23 cellular contexts compared by ENCODE assay signal in the genomic region with DNA sequence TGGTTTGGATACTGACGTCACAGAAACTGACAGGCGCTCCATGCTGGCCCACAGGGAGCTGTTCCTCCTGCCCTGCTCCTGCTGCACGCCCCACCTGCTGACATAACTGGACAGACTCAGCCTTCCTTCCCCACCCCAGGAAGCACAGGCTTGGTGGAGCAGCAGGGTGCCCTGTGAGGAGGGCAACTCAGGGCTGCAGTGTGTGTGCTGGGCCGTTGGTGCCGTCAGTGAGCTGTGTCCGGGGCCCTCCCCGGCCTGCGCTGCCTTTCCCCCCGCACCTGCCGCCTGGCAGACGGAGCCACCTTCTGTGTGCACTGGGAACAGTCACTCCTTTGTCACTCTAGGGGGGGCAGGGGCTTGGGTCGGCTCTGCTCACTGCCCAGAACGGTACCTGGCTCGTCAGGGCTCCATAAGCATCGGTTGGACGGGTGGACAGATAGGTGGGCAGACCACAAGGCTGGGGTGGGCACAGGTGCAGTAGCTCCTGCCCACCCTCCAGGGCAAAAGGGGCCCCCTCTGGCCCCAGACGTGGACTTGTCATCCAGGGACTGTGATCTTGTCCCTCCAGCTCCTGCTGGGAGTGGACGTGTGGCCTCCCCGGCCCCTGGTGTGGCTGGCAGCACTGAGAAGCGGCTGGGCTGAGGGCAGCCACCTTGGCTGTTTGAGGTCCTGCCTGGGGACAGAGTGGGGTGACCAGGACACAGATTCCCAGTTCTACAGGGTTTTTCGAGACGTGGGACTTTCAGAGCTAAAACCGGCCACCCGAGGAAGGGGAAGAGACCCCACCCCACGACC.
A peak's percentile ranks its signal among the peaks of the same experiment; 100 is the strongest.
DNase-seq lines count a peak whose midpoint lies in the region; ATAC-seq and TF ChIP-seq lines count a peak whose summit lies in the region.
"Had no signal": no experiment of that assay in that cellular context is flagged by ENCODE, and none has a peak within 500 bp of the region (broad histone marks: within the 10 kb centered on the region; RNA-seq: fewer than 3 reads in every experiment).

No MANE protein-coding gene starts in this region.

- no peak overlapping the region for H3K27ac Mint-ChIP-seq in memory B cell
- H3K27ac Mint-ChIP-seq: activated naive CD8-positive, alpha-beta T cell treated with anti-CD3 and anti-CD28 coated beads, Interleukin-2, amount 10 ng/mL, durations not matched to agents 7 days and 5 days; activated T-helper 2 cell treated with anti-CD3 and anti-CD28 coated beads, Interferon-gamma antibody, Interleukin-2, Interleukin-4, amounts not matched to agents 10 μg/mL and 5 μg/mL and 100 μg/mL, durations not matched to agents 14 hours and 24 hours and 36 hours; nephron progenitor cell; type B pancreatic cell had no signal

- peak; percentile 17 for ATAC-seq in memory B cell (ENCODE audit: low read depth)

- H3K27ac ChIP-seq in HEK293 (ENCODE audit: extremely low read depth, low read depth, low read length): no peak overlapping the region

- peak; percentile 19 for DNase-seq in NCI-H146 (lab: John Stamatoyannopoulos, UW)
- no peak for DNase-seq in NCI-H146 treated with DMSO at 0.1 percent for 48 hours (lab: John Stamatoyannopoulos, UW; ENCODE audit: unreplicated experiment)
- peak; percentile 66 for DNase-seq in NCI-H69 (lab: John Stamatoyannopoulos, UW)
- no peak for DNase-seq in memory B cell (ENCODE audit: low spot score in 2 of 2)
- DNase-seq in stimulated activated naive CD4-positive, alpha-beta T cell treated with Interleukin-2 at 50 U/mL for 16 hours (lab: John Stamatoyannopoulos, UW): no peak
- DNase-seq in GM19238 (ENCODE audit: insufficient read length, low spot score): no peak
- DNase-seq in dedifferentiated amniotic fluid mesenchymal stem cell (ENCODE audit: extremely low spot score): no peak
- DNase-seq: activated CD4-positive, alpha-beta T cell treated with anti-CD3 and anti-CD28 coated beads, Interleukin-2, amount 50 U/mL, for 1 hour; activated CD8-positive, alpha-beta memory T cell treated with anti-CD3 and anti-CD28 coated beads, Interleukin-2, amount 50 U/mL, for 48 hours; activated naive CD8-positive, alpha-beta T cell treated with anti-CD3 and anti-CD28 coated beads, Interleukin-2, amount 10 ng/mL, durations not matched to agents 7 days and 5 days; cerebellar nuclear complex; DMS153; effector CD4-positive, alpha-beta T cell; foreskin fibroblast; MV-4-11; NCI-H2029 treated with DMSO at 0.1 percent for 48 hours; nephron progenitor cell; posterior cingulate gyrus; RPMI8226; stimulated activated CD4-positive, alpha-beta T cell treated with anti-CD3 and anti-CD28 coated beads, Interleukin-15, amount 100 ng/mL, for 24 hours had no signal

- H3K36me3 ChIP-seq in HEK293 (ENCODE audit: control insufficient read depth in 2 of 2, insufficient read depth in 1 of 2, low read length in 2 of 2): peaks cover 0 to 10% of the 10 kb centered on the region in 2 experiments; a peak in 1 of 3 replicates

- H3K4me1 Mint-ChIP-seq in memory B cell: peaks cover 26% of the 10 kb centered on the region

- H3K36me3 Mint-ChIP-seq in memory B cell: peaks cover 22% of the 10 kb centered on the region

- H3K9me3 Mint-ChIP-seq in memory B cell: peaks cover 9% of the 10 kb centered on the region

- H3K4me1 ChIP-seq in HEK293 (ENCODE audit: control insufficient read depth, insufficient read depth, low read length): no peaks in the 10 kb centered on the region

- H3K9me3 ChIP-seq in HEK293 (ENCODE audit: control insufficient read depth, insufficient read depth, low read depth, low read length): no peaks in the 10 kb centered on the region

- POLR2A ChIA-PET in HEK293 (lab: Yijun Ruan, JAX): no interaction called here

- no peaks in the 10 kb centered on the region for H3K27me3 Mint-ChIP-seq in memory B cell
- H3K27me3 Mint-ChIP-seq: activated naive CD8-positive, alpha-beta T cell treated with anti-CD3 and anti-CD28 coated beads, Interleukin-2, amount 10 ng/mL, durations not matched to agents 7 days and 5 days; type B pancreatic cell had no signal

- TF ChIP-seq CTCF in HEK293 (tag by site-specific recombination; IDR thresholded peaks at IDR 0.05): no peak

- CTCF ChIA-PET in HEK293 (lab: Yijun Ruan, JAX): interaction anchor here (0.6 to 3.1 kb wide), 7 partner anchors 15 to 369 kb away, joined by 3 to 17 read pairs (median 3); no protein-coding TSS in a partner anchor

- no peak overlapping the region for H3K4me3 Mint-ChIP-seq in memory B cell
- H3K4me3 Mint-ChIP-seq: activated naive CD8-positive, alpha-beta T cell treated with anti-CD3 and anti-CD28 coated beads, Interleukin-2, amount 10 ng/mL, durations not matched to agents 7 days and 5 days; nephron progenitor cell; type B pancreatic cell had no signal

- no peak overlapping the region for H3K4me3 ChIP-seq in HEK293 (ENCODE audit: low read depth, low read length)

TF ChIP-seq in HEK293, 187 proteins besides CTCF, POLR2A, EP300 and RAD21 (continues in another document):
- no peak for TF ChIP-seq YY1 (tag by site-specific recombination; IDR thresholded peaks at IDR 0.05)
- TF ChIP-seq SP2 (tag by site-specific recombination; IDR thresholded peaks at IDR 0.05): no peak
- TF ChIP-seq, protein P1, sequence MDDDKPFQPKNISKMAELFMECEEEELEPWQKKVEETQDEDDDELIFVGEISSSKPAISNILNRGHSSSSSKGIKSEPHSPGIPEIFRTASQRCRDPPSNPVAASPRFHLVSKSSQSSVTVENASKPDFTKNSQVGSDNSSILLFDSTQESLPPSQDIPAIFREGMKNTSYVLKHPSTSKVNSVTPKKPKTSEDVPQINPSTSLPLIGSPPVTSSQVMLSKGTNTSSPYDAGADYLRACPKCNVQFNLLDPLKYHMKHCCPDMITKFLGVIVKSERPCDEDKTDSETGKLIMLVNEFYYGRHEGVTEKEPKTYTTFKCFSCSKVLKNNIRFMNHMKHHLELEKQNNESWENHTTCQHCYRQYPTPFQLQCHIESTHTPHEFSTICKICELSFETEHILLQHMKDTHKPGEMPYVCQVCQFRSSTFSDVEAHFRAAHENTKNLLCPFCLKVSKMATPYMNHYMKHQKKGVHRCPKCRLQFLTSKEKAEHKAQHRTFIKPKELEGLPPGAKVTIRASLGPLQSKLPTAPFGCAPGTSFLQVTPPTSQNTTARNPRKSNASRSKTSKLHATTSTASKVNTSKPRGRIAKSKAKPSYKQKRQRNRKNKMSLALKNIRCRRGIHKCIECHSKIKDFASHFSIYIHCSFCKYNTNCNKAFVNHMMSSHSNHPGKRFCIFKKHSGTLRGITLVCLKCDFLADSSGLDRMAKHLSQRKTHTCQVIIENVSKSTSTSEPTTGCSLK (tag by site-specific recombination; IDR thresholded peaks at IDR 0.05): no peak
- TF ChIP-seq ZSCAN23 (tag by site-specific recombination; IDR thresholded peaks at IDR 0.05): no peak
- no peak for TF ChIP-seq ZNF561 (tag by site-specific recombination; IDR thresholded peaks at IDR 0.05; ENCODE audit: borderline replicate concordance)
- TF ChIP-seq HOXD13 (CRISPR knock-in tag; IDR thresholded peaks at IDR 0.05; ENCODE audit: borderline replicate concordance): no peak
- TF ChIP-seq, protein P2, sequence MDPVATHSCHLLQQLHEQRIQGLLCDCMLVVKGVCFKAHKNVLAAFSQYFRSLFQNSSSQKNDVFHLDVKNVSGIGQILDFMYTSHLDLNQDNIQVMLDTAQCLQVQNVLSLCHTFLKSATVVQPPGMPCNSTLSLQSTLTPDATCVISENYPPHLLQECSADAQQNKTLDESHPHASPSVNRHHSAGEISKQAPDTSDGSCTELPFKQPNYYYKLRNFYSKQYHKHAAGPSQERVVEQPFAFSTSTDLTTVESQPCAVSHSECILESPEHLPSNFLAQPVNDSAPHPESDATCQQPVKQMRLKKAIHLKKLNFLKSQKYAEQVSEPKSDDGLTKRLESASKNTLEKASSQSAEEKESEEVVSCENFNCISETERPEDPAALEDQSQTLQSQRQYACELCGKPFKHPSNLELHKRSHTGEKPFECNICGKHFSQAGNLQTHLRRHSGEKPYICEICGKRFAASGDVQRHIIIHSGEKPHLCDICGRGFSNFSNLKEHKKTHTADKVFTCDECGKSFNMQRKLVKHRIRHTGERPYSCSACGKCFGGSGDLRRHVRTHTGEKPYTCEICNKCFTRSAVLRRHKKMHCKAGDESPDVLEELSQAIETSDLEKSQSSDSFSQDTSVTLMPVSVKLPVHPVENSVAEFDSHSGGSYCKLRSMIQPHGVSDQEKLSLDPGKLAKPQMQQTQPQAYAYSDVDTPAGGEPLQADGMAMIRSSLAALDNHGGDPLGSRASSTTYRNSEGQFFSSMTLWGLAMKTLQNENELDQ (tag by site-specific recombination; IDR thresholded peaks at IDR 0.05; ENCODE audit: low read depth): no peak
- TF ChIP-seq, protein P3, sequence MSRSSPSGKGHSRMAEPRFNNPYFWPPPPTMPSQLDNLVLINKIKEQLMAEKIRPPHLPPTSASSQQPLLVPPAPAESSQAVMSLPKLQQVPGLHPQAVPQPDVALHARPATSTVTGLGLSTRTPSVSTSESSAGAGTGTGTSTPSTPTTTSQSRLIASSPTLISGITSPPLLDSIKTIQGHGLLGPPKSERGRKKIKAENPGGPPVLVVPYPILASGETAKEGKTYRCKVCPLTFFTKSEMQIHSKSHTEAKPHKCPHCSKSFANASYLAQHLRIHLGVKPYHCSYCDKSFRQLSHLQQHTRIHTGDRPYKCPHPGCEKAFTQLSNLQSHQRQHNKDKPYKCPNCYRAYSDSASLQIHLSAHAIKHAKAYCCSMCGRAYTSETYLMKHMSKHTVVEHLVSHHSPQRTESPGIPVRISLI (tag by site-specific recombination; IDR thresholded peaks at IDR 0.05): no peak
- no peak for TF ChIP-seq ZNF623 (tag by site-specific recombination; IDR thresholded peaks at IDR 0.05)
- TF ChIP-seq MZF1 (tag by site-specific recombination; IDR thresholded peaks at IDR 0.05; ENCODE audit: borderline replicate concordance): no peak
- no peak for TF ChIP-seq TCF7L2 (IDR thresholded peaks at IDR 0.05; ENCODE audit: borderline replicate concordance, low read depth, low read length)
- TF ChIP-seq, protein P4, sequence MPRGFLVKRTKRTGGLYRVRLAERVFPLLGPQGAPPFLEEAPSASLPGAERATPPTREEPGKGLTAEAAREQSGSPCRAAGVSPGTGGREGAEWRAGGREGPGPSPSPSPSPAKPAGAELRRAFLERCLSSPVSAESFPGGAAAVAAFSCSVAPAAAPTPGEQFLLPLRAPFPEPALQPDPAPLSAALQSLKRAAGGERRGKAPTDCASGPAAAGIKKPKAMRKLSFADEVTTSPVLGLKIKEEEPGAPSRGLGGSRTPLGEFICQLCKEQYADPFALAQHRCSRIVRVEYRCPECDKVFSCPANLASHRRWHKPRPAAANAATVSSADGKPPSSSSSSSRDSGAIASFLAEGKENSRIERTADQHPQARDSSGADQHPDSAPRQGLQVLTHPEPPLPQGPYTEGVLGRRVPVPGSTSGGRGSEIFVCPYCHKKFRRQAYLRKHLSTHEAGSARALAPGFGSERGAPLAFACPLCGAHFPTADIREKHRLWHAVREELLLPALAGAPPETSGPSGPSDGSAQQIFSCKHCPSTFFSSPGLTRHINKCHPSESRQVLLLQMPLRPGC (tag by site-specific recombination; IDR thresholded peaks at IDR 0.05): no peak
- TF ChIP-seq ZNF341 (tag by site-specific recombination; IDR thresholded peaks at IDR 0.05; ENCODE audit: low read depth): peak; percentile 33; the same call in 1 of the 2 replicates

Comparison
In these comparisons a context has a peak if more than half of its experiments do, and no peak if none do; other contexts are left out.
1. DNase-seq: peak in NCI-H146 (single experiment) and NCI-H69 (single experiment); none in NCI-H146 treated with DMSO at 0.1 percent for 48 hours (single experiment), memory B cell (0 of 2), stimulated activated naive CD4-positive, alpha-beta T cell treated with Interleukin-2 at 50 U/mL for 16 hours (single experiment), GM19238 (single experiment) and dedifferentiated amniotic fluid mesenchymal stem cell (single experiment).